ENCODE assay signal across 9 cellular contexts in the genomic region with DNA sequence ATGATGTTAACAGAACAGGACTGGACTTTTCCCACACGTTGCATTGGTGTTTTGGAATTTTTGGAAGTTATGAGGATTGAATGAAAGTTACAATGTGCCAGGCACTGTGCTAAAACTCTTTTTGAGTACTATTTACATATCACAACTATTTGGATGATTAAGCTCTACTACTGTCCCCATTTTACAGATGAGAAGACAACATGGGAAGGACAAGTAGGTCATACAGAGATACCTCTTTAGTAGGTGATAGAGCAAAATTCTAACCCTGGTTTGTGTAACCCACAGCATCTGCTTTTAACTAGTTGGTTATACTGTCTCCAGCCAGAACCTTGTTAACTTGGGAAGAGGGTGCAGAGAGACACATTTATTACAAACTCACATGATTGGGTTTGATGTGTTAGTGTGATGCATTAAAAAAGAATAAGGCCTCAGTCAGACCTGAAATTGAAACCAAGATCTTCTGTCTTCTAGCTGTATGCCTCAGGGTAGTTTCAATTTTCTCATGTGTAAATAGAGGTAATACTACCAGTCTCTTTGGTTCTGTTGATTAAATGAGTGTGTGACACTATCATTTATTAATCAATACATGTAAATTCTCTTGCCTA. TPM values are rescaled to one million over a fixed set of nuclear protein-coding genes. Genes with fewer than 3 reads are reported as not detected.
DNase-seq lines count a peak whose midpoint lies in the region; ATAC-seq and TF ChIP-seq lines count a peak whose summit lies in the region.
"Had no signal": no experiment of that assay in that cellular context is flagged by ENCODE, and none has a peak within 500 bp of the region (broad histone marks: within the 10 kb centered on the region; RNA-seq: fewer than 3 reads in every experiment).

No MANE protein-coding gene starts in this region.

- H3K4me2 ChIP-seq in SK-N-SH (peak overlapping the region; percentile 71), neural progenitor cell (peak overlapping the region; percentile 75)

- CTCF ChIA-PET in SK-N-SH (lab: Yijun Ruan, JAX): no interaction called here

- peaks cover 35 to 51% of the 10 kb centered on the region in 2 experiments for H3K36me3 ChIP-seq in SK-N-SH (replicated peaks in 1 of 2; ENCODE audit: control insufficient read depth in 1 of 2, insufficient read depth in 2 of 2, low read length in 1 of 2)
- H3K36me3 ChIP-seq in neural progenitor cell: peaks cover 8% of the 10 kb centered on the region

- POLR2A ChIA-PET in SK-N-SH (lab: Yijun Ruan, JAX): interaction anchor here (2.2 kb wide), 1 partner anchor 145 kb away, joined by 7 read pairs; the partner anchor contains the start of genes GTF2E1 and RABL3

- H3K27me3 Mint-ChIP-seq in neural progenitor cell (ENCODE audit: insufficient read depth, low read depth): peaks cover 5% of the 10 kb centered on the region

- peaks cover 34% of the 10 kb centered on the region for H3K79me2 ChIP-seq in SK-N-SH (ENCODE audit: insufficient read depth)
- peaks cover 44% of the 10 kb centered on the region for H3K79me2 ChIP-seq in neural progenitor cell (ENCODE audit: low read depth)

- H4K20me1 ChIP-seq in SK-N-SH (ENCODE audit: insufficient read depth): no peaks in the 10 kb centered on the region
- H4K20me1 ChIP-seq in neural progenitor cell (ENCODE audit: low read depth): peaks cover 38% of the 10 kb centered on the region

- TF ChIP-seq CTCF in SK-N-SH (IDR thresholded peaks at IDR 0.05) (no peak), neural progenitor cell (IDR thresholded peaks at IDR 0.05) (no peak)

- no peak for ATAC-seq in SK-N-SH treated with all-trans-retinoic acid at 6 μM for 48 hours
- peak; percentile 42 for ATAC-seq in HG02885 (IDR thresholded peaks at IDR 0.05; ENCODE audit: poor library complexity, unreplicated experiment)
- peak; percentile 11 to 60 for ATAC-seq in activated naive CD4-positive, alpha-beta T cell treated with anti-CD3 and anti-CD28 coated beads, Interleukin-2, amount 50 U/mL, for 72 hours

- peak overlapping the region; percentile 79 for H3K4me3 Mint-ChIP-seq in neural progenitor cell

- H3K9me3 ChIP-seq in SK-N-SH: no peaks in the 10 kb centered on the region
- H3K9me3 ChIP-seq in neural progenitor cell (ENCODE audit: low read depth): no peaks in the 10 kb centered on the region

- H3K9ac ChIP-seq in SK-N-SH (0 out of 2 replicates have a peak overlapping the region, but pooled peaks have one; percentile 17), neural progenitor cell (no peak overlapping the region)

- H3K27ac ChIP-seq in SK-N-SH (ENCODE audit: low read depth in 2 of 2, low read length in 1 of 2): peak overlapping the region in 1 of 2 experiments; percentile 43; a peak in 2 of 4 replicates
- no peak overlapping the region for H3K27ac ChIP-seq in neural progenitor cell

- H3K4me1 ChIP-seq in SK-N-SH (ENCODE audit: control insufficient read depth in 1 of 2, insufficient read depth in 2 of 2, low read depth in 1 of 2, low read length in 1 of 2) (peaks cover 12 to 40% of the 10 kb centered on the region in 2 experiments; a peak in 3 of 4 replicates), neural progenitor cell (peaks cover 4% of the 10 kb centered on the region)

- H3K9me3 Mint-ChIP-seq in activated naive CD4-positive, alpha-beta T cell treated with anti-CD3 and anti-CD28 coated beads, Interleukin-2, amount 50 U/mL, for 72 hours: no peaks in the 10 kb centered on the region
- no peaks in the 10 kb centered on the region for H3K9me3 Mint-ChIP-seq in neural progenitor cell

- H3K27me3 ChIP-seq in SK-N-SH (ENCODE audit: insufficient read depth) (no peaks in the 10 kb centered on the region), neural progenitor cell (no peaks in the 10 kb centered on the region)

- peak overlapping the region in 1 of 2 donors; percentile 93 for H3K27ac Mint-ChIP-seq in activated naive CD4-positive, alpha-beta T cell treated with anti-CD3 and anti-CD28 coated beads, Interleukin-2, amount 50 U/mL, for 72 hours
- no peak overlapping the region for H3K27ac Mint-ChIP-seq in neural progenitor cell

- H3K4me3 ChIP-seq in SK-N-SH (ENCODE audit: low read depth in 2 of 2, low read length in 1 of 2): peak overlapping the region; percentile 44 to 56
- peak overlapping the region; percentile 96 for H3K4me3 ChIP-seq in neural progenitor cell

- H2AFZ ChIP-seq in SK-N-SH (ENCODE audit: low read depth) (no peak overlapping the region), neural progenitor cell (replicated peaks) (no peak overlapping the region)

- H3K9me2 ChIP-seq in SK-N-SH: no peaks in the 10 kb centered on the region

- TF ChIP-seq RAD21 in SK-N-SH (IDR thresholded peaks at IDR 0.05; ENCODE audit: low read length): no peak

- peaks cover 2 to 9% of the 10 kb centered on the region in 2 donors for H3K36me3 Mint-ChIP-seq in activated naive CD4-positive, alpha-beta T cell treated with anti-CD3 and anti-CD28 coated beads, Interleukin-2, amount 50 U/mL, for 72 hours
- H3K36me3 Mint-ChIP-seq in neural progenitor cell: peaks cover 9% of the 10 kb centered on the region
- H3K36me3 Mint-ChIP-seq: brain had no signal

- TF ChIP-seq EP300 in SK-N-SH (IDR thresholded peaks at IDR 0.05; ENCODE audit: borderline replicate concordance in 1 of 2, low read depth in 1 of 2, low read length in 1 of 2): no peak

- 50% methylated on average over 1 of the region's 1 CpG for WGBS in SK-N-SH (ENCODE audit: low lambda C conversion rate)

- H3F3A ChIP-seq in SK-N-SH (replicated peaks; ENCODE audit: insufficient read depth): peaks cover 11% of the 10 kb centered on the region
- peaks cover 15% of the 10 kb centered on the region for H3F3A ChIP-seq in neural progenitor cell (ENCODE audit: low read depth)

- H3K4me1 Mint-ChIP-seq in neural progenitor cell: peaks cover 10% of the 10 kb centered on the region

- DNase-seq in SK-N-SH (no peak), neural progenitor cell (ENCODE audit: low spot score) (no peak), NCI-H69 (lab: John Stamatoyannopoulos, UW) (no peak), mucosa of gallbladder (ENCODE audit: low spot score) (no peak), hypothalamus (lab: John Stamatoyannopoulos, UW) (no peak)
- no peak for DNase-seq in activated naive CD4-positive, alpha-beta T cell treated with anti-CD3 and anti-CD28 coated beads, Interleukin-2, amount 50 U/mL, for 72 hours (ENCODE audit: low spot score in 2 of 2)

TF ChIP-seq in SK-N-SH, 30 proteins besides CTCF, POLR2A, EP300 and RAD21 (continues in another document):
- TF ChIP-seq, protein P1, sequence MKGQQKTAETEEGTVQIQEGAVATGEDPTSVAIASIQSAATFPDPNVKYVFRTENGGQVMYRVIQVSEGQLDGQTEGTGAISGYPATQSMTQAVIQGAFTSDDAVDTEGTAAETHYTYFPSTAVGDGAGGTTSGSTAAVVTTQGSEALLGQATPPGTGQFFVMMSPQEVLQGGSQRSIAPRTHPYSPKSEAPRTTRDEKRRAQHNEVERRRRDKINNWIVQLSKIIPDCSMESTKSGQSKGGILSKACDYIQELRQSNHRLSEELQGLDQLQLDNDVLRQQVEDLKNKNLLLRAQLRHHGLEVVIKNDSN (IDR thresholded peaks at IDR 0.05; ENCODE audit: borderline replicate concordance, low read depth): no peak
- TF ChIP-seq SIN3A (IDR thresholded peaks at IDR 0.05; ENCODE audit: borderline replicate concordance, low read depth, low read length) (no peak), MEF2A (IDR thresholded peaks at IDR 0.05; ENCODE audit: borderline replicate concordance, low read depth) (no peak), MXI1 (IDR thresholded peaks at IDR 0.05; ENCODE audit: low read depth, low read length) (no peak), GABPA (IDR thresholded peaks at IDR 0.05; ENCODE audit: low read depth) (no peak), ELF1 (IDR thresholded peaks at IDR 0.05) (no peak), TEAD4 (IDR thresholded peaks at IDR 0.05; ENCODE audit: borderline replicate concordance, insufficient read depth) (no peak), NFIC (IDR thresholded peaks at IDR 0.05; ENCODE audit: borderline replicate concordance) (no peak)

TF ChIP-seq in SK-N-SH treated with all-trans-retinoic acid at 6 μM for 48 hours, 23 proteins besides CTCF, POLR2A, EP300 and RAD21 (continues in another document):
- no peak for TF ChIP-seq BACH2 (CRISPR knock-in tag; IDR thresholded peaks at IDR 0.05; ENCODE audit: borderline replicate concordance)
- TF ChIP-seq, protein P2, sequence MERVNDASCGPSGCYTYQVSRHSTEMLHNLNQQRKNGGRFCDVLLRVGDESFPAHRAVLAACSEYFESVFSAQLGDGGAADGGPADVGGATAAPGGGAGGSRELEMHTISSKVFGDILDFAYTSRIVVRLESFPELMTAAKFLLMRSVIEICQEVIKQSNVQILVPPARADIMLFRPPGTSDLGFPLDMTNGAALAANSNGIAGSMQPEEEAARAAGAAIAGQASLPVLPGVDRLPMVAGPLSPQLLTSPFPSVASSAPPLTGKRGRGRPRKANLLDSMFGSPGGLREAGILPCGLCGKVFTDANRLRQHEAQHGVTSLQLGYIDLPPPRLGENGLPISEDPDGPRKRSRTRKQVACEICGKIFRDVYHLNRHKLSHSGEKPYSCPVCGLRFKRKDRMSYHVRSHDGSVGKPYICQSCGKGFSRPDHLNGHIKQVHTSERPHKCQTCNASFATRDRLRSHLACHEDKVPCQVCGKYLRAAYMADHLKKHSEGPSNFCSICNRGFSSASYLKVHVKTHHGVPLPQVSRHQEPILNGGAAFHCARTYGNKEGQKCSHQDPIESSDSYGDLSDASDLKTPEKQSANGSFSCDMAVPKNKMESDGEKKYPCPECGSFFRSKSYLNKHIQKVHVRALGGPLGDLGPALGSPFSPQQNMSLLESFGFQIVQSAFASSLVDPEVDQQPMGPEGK (CRISPR knock-in tag; IDR thresholded peaks at IDR 0.05; ENCODE audit: borderline replicate concordance): no peak
- no peak for TF ChIP-seq ZFP30 (CRISPR knock-in tag; IDR thresholded peaks at IDR 0.05)
- TF ChIP-seq PPARA (CRISPR knock-in tag; IDR thresholded peaks at IDR 0.05; ENCODE audit: borderline replicate concordance): no peak
- TF ChIP-seq SNAI2 (CRISPR knock-in tag; IDR thresholded peaks at IDR 0.05): no peak
- TF ChIP-seq TOX (CRISPR knock-in tag; IDR thresholded peaks at IDR 0.05; ENCODE audit: borderline replicate concordance): no peak

RNA-seq across cellular contexts. Expression of gene NDUFB4, which starts 1.4 kb away (rescaled TPM):
- polyA plus RNA-seq in SK-N-SH (2012; rRNA removed): 239 and 332 TPM in 2 replicates
- 277 and 293 TPM in 2 replicates for polyA plus RNA-seq in SK-N-SH (2012; cell fraction: cytosol; rRNA removed)
- polyA plus RNA-seq in SK-N-SH (2012; cell fraction: nucleus; rRNA removed): 112 and 123 TPM in 2 replicates
- 100 to 1,000 TPM; 145 to 187 TPM for total RNA-seq in activated naive CD4-positive, alpha-beta T cell treated with anti-CD3 and anti-CD28 coated beads, Interleukin-2, amount 50 U/mL, for 72 hours
- total RNA-seq in neural progenitor cell (ENCODE audit: low replicate concordance) (132 and 172 TPM in 2 replicates), mucosa of gallbladder (125 TPM)
